In genomic region chr4:1611501-1611870, GRCh38 we compare ENCODE assay signal across 27 cellular contexts.
"Had no signal": no experiment of that assay in that cellular context is flagged by ENCODE, and none has a peak within 500 bp of the region (broad histone marks: within the 10 kb centered on the region; RNA-seq: fewer than 3 reads in every experiment).

No MANE protein-coding gene starts in this region.

- H3K36me3 ChIP-seq: colonic mucosa, esophagus squamous epithelium, pancreas, prostate gland, transverse colon had no signal

- DNase-seq: activated CD4-positive, alpha-beta memory T cell treated with anti-CD3 and anti-CD28 coated beads for 36 hours; activated CD4-positive, alpha-beta T cell treated with anti-CD3 and anti-CD28 coated beads, Interleukin-2, amount 10 ng/mL, durations not matched to agents 24 days and 14 days; activated CD4-positive, CD25-positive, alpha-beta regulatory T cell treated with anti-CD3 and anti-CD28 coated beads, Interleukin-2, amount 50 U/mL, for 72 hours; activated effector memory CD4-positive, alpha-beta T cell treated with anti-CD3 and anti-CD28 coated beads, Interleukin-2, amount 50 U/mL, for 16 hours; activated naive CD4-positive, alpha-beta T cell treated with anti-CD3 and anti-CD28 coated beads for 36 hours; activated naive CD8-positive, alpha-beta T cell treated with anti-CD3 and anti-CD28 coated beads, Interleukin-2, amount 10 ng/mL, durations not matched to agents 7 days and 5 days; activated T-cell treated with anti-CD3 and anti-CD28 coated beads, Interleukin-2, amount 50 U/mL, for 1 hour; amniotic stem cell; central memory CD4-positive, alpha-beta T cell; colonic mucosa; effector CD8-positive, alpha-beta T cell; esophagus squamous epithelium; foreskin melanocyte; naive B cell; nephron progenitor cell; nucleus accumbens; retina; stimulated activated naive CD4-positive, alpha-beta T cell; T-helper 2 cell; testis; transverse colon had no signal

- FAIRE-seq: endometrium, islet of Langerhans, pancreas, urothelium cell line had no signal

- H3K4me1 ChIP-seq: colonic mucosa, esophagus squamous epithelium, pancreas, prostate gland, testis, transverse colon had no signal

- H3K27me3 ChIP-seq: colonic mucosa, pancreas, testis, transverse colon had no signal

- H3K9me3 ChIP-seq: colonic mucosa, esophagus squamous epithelium, pancreas, prostate gland, testis, transverse colon had no signal

- H3K4me3 ChIP-seq: colonic mucosa, esophagus squamous epithelium, pancreas, prostate gland, testis, transverse colon had no signal

- ATAC-seq: pancreas had no signal

- H3K27ac ChIP-seq: colonic mucosa, epithelial cell of prostate, esophagus squamous epithelium, pancreas, prostate gland, testis, transverse colon had no signal
